In the genomic region with DNA sequence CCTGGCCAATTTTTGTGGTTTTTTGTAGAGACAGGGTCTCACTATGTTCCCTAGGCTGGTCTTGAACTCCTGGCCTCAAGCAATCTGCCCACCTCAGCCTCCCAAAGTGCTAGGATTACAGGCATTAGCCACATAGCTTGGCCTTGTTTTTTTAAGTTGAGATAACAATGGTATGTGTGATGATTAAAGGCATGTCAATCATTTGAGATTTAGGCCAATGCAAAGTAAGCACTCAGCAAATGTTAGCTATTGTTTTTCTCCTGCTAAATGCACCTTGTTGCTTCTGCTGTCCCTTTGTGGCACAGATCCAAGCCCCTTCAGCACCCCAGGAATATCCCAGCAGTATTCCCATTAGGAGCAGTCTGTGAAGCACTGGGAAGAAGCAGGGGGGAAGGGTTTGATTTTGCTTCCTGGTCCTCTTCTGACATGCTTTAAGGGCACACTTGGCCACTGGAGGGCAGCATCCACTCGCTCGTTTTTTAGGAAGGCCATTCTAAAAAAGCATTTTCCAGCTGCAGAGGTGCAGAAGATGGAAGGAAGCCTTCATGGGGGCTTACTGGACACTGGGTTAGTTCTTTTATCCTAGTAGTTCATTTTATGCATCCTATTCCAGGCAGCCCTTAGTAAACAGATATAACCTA, we compare ENCODE assay signal across 1 cellular context.
TF ChIP-seq lines count a peak whose summit lies in the region.

No MANE protein-coding gene starts in this region.

TF ChIP-seq in GM23338, 12 proteins besides CTCF, POLR2A, EP300 and RAD21 (continued from another document):
- TF ChIP-seq, protein P1, sequence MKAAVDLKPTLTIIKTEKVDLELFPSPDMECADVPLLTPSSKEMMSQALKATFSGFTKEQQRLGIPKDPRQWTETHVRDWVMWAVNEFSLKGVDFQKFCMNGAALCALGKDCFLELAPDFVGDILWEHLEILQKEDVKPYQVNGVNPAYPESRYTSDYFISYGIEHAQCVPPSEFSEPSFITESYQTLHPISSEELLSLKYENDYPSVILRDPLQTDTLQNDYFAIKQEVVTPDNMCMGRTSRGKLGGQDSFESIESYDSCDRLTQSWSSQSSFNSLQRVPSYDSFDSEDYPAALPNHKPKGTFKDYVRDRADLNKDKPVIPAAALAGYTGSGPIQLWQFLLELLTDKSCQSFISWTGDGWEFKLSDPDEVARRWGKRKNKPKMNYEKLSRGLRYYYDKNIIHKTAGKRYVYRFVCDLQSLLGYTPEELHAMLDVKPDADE (IDR thresholded peaks at IDR 0.05) = no peak
- no peak for TF ChIP-seq EZH2 (IDR thresholded peaks at IDR 0.05; ENCODE audit: low read depth, unreplicated experiment)
- TF ChIP-seq EZH2phosphoT487 (IDR thresholded peaks at IDR 0.05; ENCODE audit: unreplicated experiment) = no peak
- no peak for TF ChIP-seq STAT1 (IDR thresholded peaks at IDR 0.05; ENCODE audit: unreplicated experiment)
- TF ChIP-seq ZNF331 (CRISPR knock-in tag; IDR thresholded peaks at IDR 0.05; ENCODE audit: low read depth) = no peak
